ENCODE assay signal across 24 cellular contexts in the genomic region with DNA sequence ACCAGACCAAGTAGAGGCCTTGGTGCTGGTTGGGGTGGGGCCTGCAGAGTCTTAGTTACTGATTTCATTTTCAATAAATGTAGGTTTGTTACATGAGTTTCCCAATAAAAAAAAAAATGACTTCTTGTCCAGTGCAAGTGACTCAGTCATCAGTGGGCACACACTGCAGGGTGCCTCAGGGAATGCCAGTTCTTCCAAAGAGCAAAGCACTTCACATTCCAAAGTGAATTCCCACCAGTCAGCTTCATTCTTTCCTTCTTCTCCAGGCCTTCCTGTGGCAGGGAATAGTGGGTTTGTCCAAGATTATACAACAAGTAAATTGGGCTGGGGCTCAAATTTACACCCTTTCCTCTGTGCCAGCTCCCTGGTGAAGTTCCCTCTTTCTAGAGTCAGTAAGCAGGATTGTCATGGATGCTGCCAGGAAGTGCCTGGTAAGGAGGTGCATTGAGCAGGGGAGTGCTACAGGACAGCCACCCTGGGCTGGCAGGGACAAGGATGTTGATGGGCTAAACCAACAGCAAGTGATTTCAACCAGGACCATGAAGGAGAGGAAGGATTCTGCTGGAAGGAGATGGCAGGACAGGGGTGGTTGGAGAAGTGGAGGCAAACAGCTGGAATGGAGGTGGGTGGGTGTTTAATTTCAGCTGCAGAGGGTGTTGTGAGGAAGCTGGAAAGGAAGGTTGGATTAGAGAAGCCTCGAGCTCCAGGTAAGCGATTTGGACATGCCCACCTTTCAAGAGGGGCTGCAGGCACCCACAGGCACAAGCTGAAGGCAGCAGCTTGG. TPM values are rescaled to one million over a fixed set of nuclear protein-coding genes. Genes with fewer than 3 reads are reported as not detected.
DNase-seq lines count a peak whose midpoint lies in the region; ATAC-seq and TF ChIP-seq lines count a peak whose summit lies in the region.
"Had no signal": no experiment of that assay in that cellular context is flagged by ENCODE, and none has a peak within 500 bp of the region (broad histone marks: within the 10 kb centered on the region; RNA-seq: fewer than 3 reads in every experiment).

No MANE protein-coding gene starts in this region.

- H3K4me1 Mint-ChIP-seq in stimulated activated naive CD8-positive, alpha-beta T cell treated with anti-CD3 and anti-CD28 coated beads, Interleukin-15, Interleukin-2, amounts not matched to agents 100 ng/mL and 50 ng/mL, for 24 hours (ENCODE audit: low read depth): peaks cover 55% of the 10 kb centered on the region
- H3K4me1 Mint-ChIP-seq in stimulated activated naive CD8-positive, alpha-beta T cell treated with anti-CD3 and anti-CD28 coated beads, Interleukin-15, amount 100 ng/mL, for 72 hours: peaks cover 71% of the 10 kb centered on the region

- no peaks in the 10 kb centered on the region for H3K9me3 ChIP-seq in RWPE2 (ENCODE audit: severe bottlenecking)
- H3K9me3 ChIP-seq: BLaER1 treated with 17β-estradiol and CSF1 and Interleukin-3, amounts not matched to agents 10 nM and 100 nM; transverse colon had no signal

- H3K36me3 Mint-ChIP-seq in stimulated activated naive CD8-positive, alpha-beta T cell treated with anti-CD3 and anti-CD28 coated beads, Interleukin-15, Interleukin-2, amounts not matched to agents 100 ng/mL and 50 ng/mL, for 24 hours (ENCODE audit: low read depth): peaks cover 52% of the 10 kb centered on the region

- H3K4me3 ChIP-seq in RWPE2 (ENCODE audit: severe bottlenecking): no peak overlapping the region
- H3K4me3 ChIP-seq: BLaER1 treated with 17β-estradiol and CSF1 and Interleukin-3, amounts not matched to agents 10 nM and 100 nM; transverse colon had no signal

- H3K27me3 ChIP-seq in RWPE2 (ENCODE audit: insufficient read depth, poor library complexity, severe bottlenecking): no peaks in the 10 kb centered on the region
- H3K27me3 ChIP-seq: BLaER1 treated with 17β-estradiol and CSF1 and Interleukin-3, amounts not matched to agents 10 nM and 100 nM; transverse colon had no signal

- peaks cover 39% of the 10 kb centered on the region for H3K36me3 ChIP-seq in RWPE2 (ENCODE audit: low read depth)

- no peak for TF ChIP-seq CTCF in RWPE2 (IDR thresholded peaks at IDR 0.05; ENCODE audit: poor library complexity, severe bottlenecking)

- no peak overlapping the region for H3K27ac ChIP-seq in RWPE2 (ENCODE audit: poor library complexity, severe bottlenecking)
- H3K27ac ChIP-seq: BLaER1 treated with 17β-estradiol and CSF1 and Interleukin-3, amounts not matched to agents 10 nM and 100 nM; HL-60; transverse colon had no signal

- no peak for DNase-seq in stimulated activated naive CD8-positive, alpha-beta T cell treated with anti-CD3 and anti-CD28 coated beads, Interleukin-15, amount 100 ng/mL, for 72 hours
- DNase-seq in RWPE2 (ENCODE audit: low spot score): peak; percentile 35
- DNase-seq in mesenteric fat pad (ENCODE audit: low spot score): peak; percentile 22
- DNase-seq in SHP77 treated with DMSO at 0.1 percent for 48 hours (lab: John Stamatoyannopoulos, UW): no peak
- DNase-seq in HUDEP-2 (lab: John Stamatoyannopoulos, UW; ENCODE audit: unreplicated experiment in 76 of 76): no peak
- DNase-seq: activated CD4-positive, alpha-beta T cell treated with anti-CD3 and anti-CD28 coated beads for 4 hours; DND-41; hypothalamus; Karpas-422; mesendoderm; naive B cell; NCI-H146; NCI-H2107; occipital lobe; RPMI8226; small intestine; stimulated activated CD8-positive, alpha-beta memory T cell treated with anti-CD3 and anti-CD28 coated beads, Interleukin-4, amount 100 ng/mL, for 48 hours; transverse colon had no signal

- no peak for ATAC-seq in stimulated activated naive CD8-positive, alpha-beta T cell treated with anti-CD3 and anti-CD28 coated beads, Interleukin-15, amount 100 ng/mL, for 72 hours
- ATAC-seq in RWPE2 (ENCODE audit: low read depth) (no peak), HG03571 (IDR thresholded peaks at IDR 0.05; ENCODE audit: unreplicated experiment) (no peak)
- ATAC-seq: left lobe of liver had no signal

- H3K4me1 ChIP-seq in RWPE2 (ENCODE audit: insufficient read depth, poor library complexity, severe bottlenecking): peaks cover 4% of the 10 kb centered on the region

- H3K27me3 Mint-ChIP-seq in stimulated activated naive CD8-positive, alpha-beta T cell treated with anti-CD3 and anti-CD28 coated beads, Interleukin-15, Interleukin-2, amounts not matched to agents 100 ng/mL and 50 ng/mL, for 24 hours: no peaks in the 10 kb centered on the region
- H3K27me3 Mint-ChIP-seq in stimulated activated naive CD8-positive, alpha-beta T cell treated with anti-CD3 and anti-CD28 coated beads, Interleukin-15, amount 100 ng/mL, for 72 hours: no peaks in the 10 kb centered on the region
- H3K27me3 Mint-ChIP-seq: naive B cell had no signal

- H3K27ac Mint-ChIP-seq in stimulated activated naive CD8-positive, alpha-beta T cell treated with anti-CD3 and anti-CD28 coated beads, Interleukin-15, Interleukin-2, amounts not matched to agents 100 ng/mL and 50 ng/mL, for 24 hours: peak overlapping the region; percentile 1
- no peak overlapping the region for H3K27ac Mint-ChIP-seq in stimulated activated naive CD8-positive, alpha-beta T cell treated with anti-CD3 and anti-CD28 coated beads, Interleukin-15, amount 100 ng/mL, for 72 hours
- H3K27ac Mint-ChIP-seq: activated T-helper 2 cell treated with anti-CD3 and anti-CD28 coated beads, Interferon-gamma antibody, Interleukin-2, Interleukin-4, amounts not matched to agents 10 μg/mL and 5 μg/mL and 100 μg/mL, durations not matched to agents 14 hours and 24 hours and 36 hours had no signal

- H3K9me3 Mint-ChIP-seq in stimulated activated naive CD8-positive, alpha-beta T cell treated with anti-CD3 and anti-CD28 coated beads, Interleukin-15, Interleukin-2, amounts not matched to agents 100 ng/mL and 50 ng/mL, for 24 hours: no peaks in the 10 kb centered on the region
- no peaks in the 10 kb centered on the region for H3K9me3 Mint-ChIP-seq in stimulated activated naive CD8-positive, alpha-beta T cell treated with anti-CD3 and anti-CD28 coated beads, Interleukin-15, amount 100 ng/mL, for 72 hours
- H3K9me3 Mint-ChIP-seq: activated T-helper 2 cell treated with anti-CD3 and anti-CD28 coated beads, Interferon-gamma antibody, Interleukin-2, Interleukin-4, amounts not matched to agents 10 μg/mL and 5 μg/mL and 100 μg/mL, durations not matched to agents 14 hours and 24 hours and 36 hours; naive B cell had no signal

- no peak overlapping the region for H3K4me3 Mint-ChIP-seq in stimulated activated naive CD8-positive, alpha-beta T cell treated with anti-CD3 and anti-CD28 coated beads, Interleukin-15, Interleukin-2, amounts not matched to agents 100 ng/mL and 50 ng/mL, for 24 hours
- no peak overlapping the region for H3K4me3 Mint-ChIP-seq in stimulated activated naive CD8-positive, alpha-beta T cell treated with anti-CD3 and anti-CD28 coated beads, Interleukin-15, amount 100 ng/mL, for 72 hours

RNA-seq across cellular contexts. Expression of a gene that starts 3.7 kb away (rescaled TPM):
- 28.8 TPM for total RNA-seq in mesenteric fat pad

RNA-seq across cellular contexts. Expression of a gene that starts 4.2 kb away (rescaled TPM):
- 168 TPM for total RNA-seq in mesenteric fat pad

RNA-seq across cellular contexts. Expression of a gene that starts 41.8 kb away (rescaled TPM):
- 63.1 TPM for total RNA-seq in mesenteric fat pad

Comparison
In these comparisons a context has a peak if more than half of its experiments do, and no peak if none do; other contexts are left out.
1. DNase-seq: peak in RWPE2 (single experiment) and mesenteric fat pad (single experiment); none in stimulated activated naive CD8-positive, alpha-beta T cell treated with anti-CD3 and anti-CD28 coated beads, Interleukin-15, amount 100 ng/mL, for 72 hours (0 of 2), SHP77 treated with DMSO at 0.1 percent for 48 hours (single experiment) and HUDEP-2 (0 of 76).